In the genomic region with DNA sequence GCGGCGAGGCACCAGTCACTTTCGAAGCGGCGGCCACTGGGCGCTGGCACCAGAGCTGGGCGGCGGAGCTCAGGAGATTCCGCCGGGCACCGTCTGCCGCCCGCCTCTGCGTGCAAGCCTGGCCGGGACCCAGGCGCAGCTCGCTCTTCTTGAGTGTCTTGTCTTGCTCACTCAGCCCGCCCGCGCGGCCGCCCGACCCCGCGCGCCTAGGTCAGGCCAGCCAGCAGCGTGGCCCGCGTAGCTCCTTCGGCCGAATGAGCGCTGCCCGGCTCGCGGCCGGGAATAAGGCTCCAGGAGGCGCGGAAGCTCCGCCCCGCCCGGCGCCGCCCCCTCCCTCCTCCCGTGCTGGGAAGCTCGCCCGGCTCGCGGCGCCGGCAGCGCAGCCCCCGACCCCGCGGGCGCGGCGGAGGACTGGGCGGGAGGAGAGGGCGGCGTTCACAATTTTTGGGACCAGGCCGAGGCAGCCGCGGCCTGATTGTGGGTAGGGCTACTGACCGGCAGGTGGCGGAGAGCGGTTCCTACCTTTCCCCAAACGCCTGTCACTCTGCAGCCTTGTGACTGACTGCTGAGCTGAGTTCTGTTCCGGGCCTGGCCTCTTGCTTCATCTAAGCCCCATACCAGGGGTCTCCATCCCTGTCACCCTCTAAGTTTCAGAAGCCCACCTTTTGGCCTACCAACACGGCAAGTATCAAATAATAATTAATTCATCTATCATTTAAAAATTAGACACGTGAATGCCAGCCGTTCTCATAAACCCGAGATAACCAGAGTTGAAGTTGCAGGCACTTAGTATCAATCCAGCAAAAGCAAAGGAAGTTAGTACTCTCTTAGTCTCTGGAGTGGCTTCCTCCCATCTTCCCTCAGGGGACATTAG, we compare ENCODE assay signal across 8 cellular contexts. TPM values are rescaled to one million over a fixed set of nuclear protein-coding genes. Genes with fewer than 3 reads are reported as not detected.
DNase-seq lines count a peak whose midpoint lies in the region; ATAC-seq lines count a peak whose summit lies in the region.

A gene with protein sequence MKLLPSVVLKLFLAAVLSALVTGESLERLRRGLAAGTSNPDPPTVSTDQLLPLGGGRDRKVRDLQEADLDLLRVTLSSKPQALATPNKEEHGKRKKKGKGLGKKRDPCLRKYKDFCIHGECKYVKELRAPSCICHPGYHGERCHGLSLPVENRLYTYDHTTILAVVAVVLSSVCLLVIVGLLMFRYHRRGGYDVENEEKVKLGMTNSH (minus strand): TSS at position 256 of the 874 bp plus-strand sequence. CDS start 275 bp downstream, outside the sequence.

- no peaks in the 10 kb centered on the region for H3K27me3 ChIP-seq in skeletal muscle tissue (ENCODE audit: control insufficient read depth in 3 of 3, insufficient read depth in 3 of 3, low read length in 3 of 3)

- H3K9ac ChIP-seq in skeletal muscle tissue (ENCODE audit: low read depth in 1 of 3, low read length in 3 of 3) = peak within 1 kb of the TSS; percentile 86 to 98 (median 94)

- H3K27ac ChIP-seq in caudate nucleus (ENCODE audit: low read depth, low read length) = peak within 1 kb of the TSS; percentile 84
- peak within 1 kb of the TSS; percentile 96 for H3K27ac ChIP-seq in skeletal muscle tissue (ENCODE audit: low read depth, low read length)

- ATAC-seq in HG02759 (IDR thresholded peaks at IDR 0.05; ENCODE audit: unreplicated experiment) = peak; percentile 82

- peaks cover 4 to 11% (median 5%) of the 10 kb centered on the region in 3 donors for H3K36me3 ChIP-seq in skeletal muscle tissue (ENCODE audit: control insufficient read depth in 3 of 3, insufficient read depth in 3 of 3, low read length in 3 of 3)

- peaks cover 60 to 74% (median 62%) of the 10 kb centered on the region in 3 donors for H3K4me1 ChIP-seq in skeletal muscle tissue (ENCODE audit: control insufficient read depth in 3 of 3, insufficient read depth in 3 of 3, low read length in 3 of 3)

- no peaks in the 10 kb centered on the region for H3K9me3 ChIP-seq in skeletal muscle tissue (ENCODE audit: control insufficient read depth in 3 of 3, low read length in 3 of 3)

- H3K4me3 ChIP-seq in skeletal muscle tissue (ENCODE audit: low read length in 3 of 3) = peak within 1 kb of the TSS; percentile 76 to 90 (median 87)

- DNase-seq in NCI-H1417 (lab: John Stamatoyannopoulos, UW) (peak; percentile 41 to 71 (median 65)), NCI-H1417 treated with DMSO at 0.1 percent for 48 hours (lab: John Stamatoyannopoulos, UW) (no peak), NCI-H1930 (lab: John Stamatoyannopoulos, UW) (peak; percentile 22 to 52), UCSD-AML1 (lab: John Stamatoyannopoulos, UW; ENCODE audit: unreplicated experiment) (peak; percentile 84), caudate nucleus (lab: John Stamatoyannopoulos, UW) (peak in 59 of 61 donors; percentile 12 to 87 (median 73)), iPS-NIHi7 (ENCODE audit: extremely low spot score) (peak; percentile 96)

RNA-seq across cellular contexts. Expression of the gene that starts here (rescaled TPM):
- total RNA-seq in skeletal muscle tissue = 11.0 TPM
